Comparison of ENCODE assay signal across 13 cellular contexts in genomic region chr12:70637286-70637685, GRCh38. TPM values are rescaled to one million over a fixed set of nuclear protein-coding genes. Genes with fewer than 3 reads are reported as not detected.
DNase-seq lines count a peak whose midpoint lies in the region; ATAC-seq, FAIRE-seq and TF ChIP-seq lines count a peak whose summit lies in the region.
"Had no signal": no experiment of that assay in that cellular context is flagged by ENCODE, and none has a peak within 500 bp of the region (broad histone marks: within the 10 kb centered on the region; RNA-seq: fewer than 3 reads in every experiment).

TSS of gene PTPRB (minus strand) at chr12:70637429. CDS start at chr12:70637395, 34 bp downstream.

- no peaks in the 10 kb centered on the region for H3K9me3 ChIP-seq in H9 (ENCODE audit: control insufficient read depth, low read depth, low read length)
- H3K9me3 ChIP-seq in H1 (ENCODE audit: insufficient read depth in 2 of 2, low read depth in 1 of 2, low read length in 1 of 2) = no peaks in the 10 kb centered on the region
- H3K9me3 ChIP-seq in right lobe of liver = no peaks in the 10 kb centered on the region
- H3K9me3 ChIP-seq in skeletal muscle tissue (ENCODE audit: control insufficient read depth in 3 of 3, low read length in 3 of 3) = no peaks in the 10 kb centered on the region
- H3K9me3 ChIP-seq in small intestine (ENCODE audit: control insufficient read depth, low read depth) = no peaks in the 10 kb centered on the region

- FAIRE-seq in H1 (lab: Jason Lieb, UNC) = no peak
- no peak for FAIRE-seq in small intestine (lab: Jason Lieb, UNC)
- FAIRE-seq: GM18507 had no signal

- TF ChIP-seq POLR2A in H1 (IDR thresholded peaks at IDR 0.05; ENCODE audit: control extremely low read depth in 1 of 2, low read depth in 2 of 2, low read length in 2 of 2) (no peak), right lobe of liver (IDR thresholded peaks at IDR 0.05) (no peak)

- H3K27me3 Mint-ChIP-seq in H9 (ENCODE audit: low read depth) = no peaks in the 10 kb centered on the region
- H3K27me3 Mint-ChIP-seq in osteocyte (ENCODE audit: unreplicated experiment) = peaks cover 2% of the 10 kb centered on the region

- no peaks in the 10 kb centered on the region for H3K23me2 ChIP-seq in H9 (ENCODE audit: insufficient read length, low read depth, low read length, poor library complexity, severe bottlenecking)
- no peaks in the 10 kb centered on the region for H3K23me2 ChIP-seq in H1 (ENCODE audit: low read depth, low read length)

- peak; percentile 44 to 77 (median 64) for ATAC-seq in right lobe of liver
- ATAC-seq: stimulated activated naive B cell treated with anti-CD40 and anti-IgM and Interleukin-4, amounts not matched to agents 10 μg/mL and 1 μg/mL and 100 μg/mL, for 72 hours had no signal

- no peak within 1 kb of the TSS for H3T11ph ChIP-seq in H9 (ENCODE audit: low read length)

- WGBS in H9 (ENCODE audit: extremely low coverage, insufficient read length, low lambda C conversion rate) = no CpG with 5 or more reads among the region's 3 CpGs
- 88% methylated on average over 3 of the region's 3 CpGs; no CpG with 5 or more reads in 1 of the 2 experiments for WGBS in H1 (ENCODE audit: extremely low coverage in 1 of 2, insufficient coverage in 1 of 2, insufficient read length in 1 of 2, insufficient replicate concordance in 2 of 2, low coverage in 1 of 2, low lambda C conversion rate in 2 of 2, missing lambda C conversion rate in 1 of 2), 2 experiments
- 25% methylated on average over 3 of the region's 3 CpGs for WGBS in right lobe of liver (ENCODE audit: insufficient coverage, low coverage, low lambda C conversion rate, missing lambda C conversion rate)
- WGBS in small intestine, 3 donors = 65 to 77% (median 66%) methylated on average over 3 of the region's 3 CpGs

- H3K18ac ChIP-seq in H9 (ENCODE audit: insufficient read length, low read depth, low read length) (no peak within 1 kb of the TSS), H1 (ENCODE audit: extremely low read depth, low read length) (no peak within 1 kb of the TSS)

- no peak for DNase-seq in H9
- no peak for DNase-seq in H1 (ENCODE audit: low read depth in 1 of 2, low spot score in 2 of 2)
- no peak for DNase-seq in right lobe of liver
- DNase-seq in NCI-H2171 (lab: John Stamatoyannopoulos, UW) = no peak
- DNase-seq in NCI-H146 (lab: John Stamatoyannopoulos, UW) = no peak
- DNase-seq in osteocyte (ENCODE audit: extremely low spot score, unreplicated experiment) = no peak
- no peak for DNase-seq in small intestine
- DNase-seq: activated CD8-positive, alpha-beta memory T cell treated with anti-CD3 and anti-CD28 coated beads, Interleukin-2, amount 50 U/mL, for 48 hours; IMR-90; midbrain; stimulated activated naive B cell treated with anti-CD40 and anti-IgM and Interleukin-4, amounts not matched to agents 10 μg/mL and 1 μg/mL and 100 μg/mL, for 72 hours had no signal

- H4K91ac ChIP-seq in H9 (ENCODE audit: insufficient read length, low read depth, low read length) (no peak within 1 kb of the TSS), H1 (replicated peaks; ENCODE audit: insufficient read length, low read length) (no peak within 1 kb of the TSS)

- H3K36me3 ChIP-seq in H1 (ENCODE audit: control insufficient read depth in 2 of 4, insufficient read depth in 4 of 4, low read length in 3 of 4) (no peaks in the 10 kb centered on the region), right lobe of liver (no peaks in the 10 kb centered on the region), skeletal muscle tissue (ENCODE audit: control insufficient read depth in 3 of 3, insufficient read depth in 3 of 3, low read length in 3 of 3) (no peaks in the 10 kb centered on the region), small intestine (ENCODE audit: control insufficient read depth in 2 of 2, insufficient read depth in 2 of 2, low read length in 2 of 2) (no peaks in the 10 kb centered on the region)

- H3K4me1 Mint-ChIP-seq in H9 (no peaks in the 10 kb centered on the region), osteocyte (ENCODE audit: unreplicated experiment) (no peaks in the 10 kb centered on the region)
- H3K4me1 Mint-ChIP-seq: stimulated activated naive B cell treated with anti-CD40 and anti-IgM and Interleukin-4, amounts not matched to agents 10 μg/mL and 1 μg/mL and 100 μg/mL, for 72 hours had no signal

- H3K23ac ChIP-seq in H9 (ENCODE audit: insufficient read length, low read depth, low read length) (no peak within 1 kb of the TSS), H1 (ENCODE audit: insufficient read length) (no peak within 1 kb of the TSS)

- no peak within 1 kb of the TSS for H3K56ac ChIP-seq in H9 (ENCODE audit: insufficient read length, low read depth, low read length)
- H3K56ac ChIP-seq in H1 (replicated peaks; ENCODE audit: insufficient read length, low read depth, low read length) = no peak within 1 kb of the TSS

- H4K5ac ChIP-seq in H9 (ENCODE audit: insufficient read length, low read depth, low read length) = no peak within 1 kb of the TSS
- H4K5ac ChIP-seq in H1 (ENCODE audit: insufficient read length, low read depth, low read length) = no peak within 1 kb of the TSS

- intact Hi-C loops in right lobe of liver (cut with DNase I) = no loop called here

- no peaks in the 10 kb centered on the region for H3K27me3 ChIP-seq in H9 (ENCODE audit: insufficient read depth, low read length)
- H3K27me3 ChIP-seq in H1 (replicated peaks in 1 of 4; ENCODE audit: control insufficient read depth in 3 of 4, extremely low read depth in 1 of 4, insufficient read depth in 3 of 4, low read length in 3 of 4) = no peaks in the 10 kb centered on the region
- no peaks in the 10 kb centered on the region for H3K27me3 ChIP-seq in right lobe of liver
- no peaks in the 10 kb centered on the region for H3K27me3 ChIP-seq in skeletal muscle tissue (ENCODE audit: control insufficient read depth in 3 of 3, insufficient read depth in 3 of 3, low read length in 3 of 3)
- H3K27me3 ChIP-seq in small intestine (ENCODE audit: control insufficient read depth in 2 of 2, insufficient read depth in 2 of 2, low read length in 2 of 2) = no peaks in the 10 kb centered on the region

- H3K4me2 ChIP-seq in H9 (ENCODE audit: insufficient read depth, insufficient read length, low read length) = no peak within 1 kb of the TSS
- no peak within 1 kb of the TSS for H3K4me2 ChIP-seq in H1 (ENCODE audit: insufficient read depth in 1 of 2, low read depth in 2 of 2, low read length in 2 of 2)

- H2BK5ac ChIP-seq in H9 (ENCODE audit: insufficient read length, low read length) (no peak within 1 kb of the TSS), H1 (ENCODE audit: low read depth, low read length) (no peak within 1 kb of the TSS)

- H3K4me3 Mint-ChIP-seq in H9 (no peak within 1 kb of the TSS), osteocyte (ENCODE audit: unreplicated experiment) (no peak within 1 kb of the TSS)
- H3K4me3 Mint-ChIP-seq: stimulated activated naive B cell treated with anti-CD40 and anti-IgM and Interleukin-4, amounts not matched to agents 10 μg/mL and 1 μg/mL and 100 μg/mL, for 72 hours had no signal

- H2AFZ ChIP-seq in H9 (ENCODE audit: low read length) (peak within 1 kb of the TSS; percentile 61), H1 (ENCODE audit: low read length) (peak within 1 kb of the TSS; percentile 14; the same call in 1 of the 2 replicates)

- no peak within 1 kb of the TSS for H3K27ac Mint-ChIP-seq in H9
- H3K27ac Mint-ChIP-seq in osteocyte (ENCODE audit: unreplicated experiment) = no peak within 1 kb of the TSS
- H3K27ac Mint-ChIP-seq: stimulated activated naive B cell treated with anti-CD40 and anti-IgM and Interleukin-4, amounts not matched to agents 10 μg/mL and 1 μg/mL and 100 μg/mL, for 72 hours had no signal

- H3K4me3 ChIP-seq in H1 (ENCODE audit: extremely low read depth in 1 of 4, insufficient read depth in 2 of 4, low read depth in 3 of 4, low read length in 4 of 4) = no peak within 1 kb of the TSS
- H3K4me3 ChIP-seq in right lobe of liver = peak within 1 kb of the TSS in 2 of 3 donors; percentile 19 to 25
- peak within 1 kb of the TSS in 1 of 3 donors; percentile 53 for H3K4me3 ChIP-seq in skeletal muscle tissue (ENCODE audit: low read length in 3 of 3)
- no peak within 1 kb of the TSS for H3K4me3 ChIP-seq in small intestine (ENCODE audit: low read depth in 1 of 2, low read length in 2 of 2)

- H3K27ac ChIP-seq in H9 (ENCODE audit: insufficient read length, low read depth, low read length) (no peak within 1 kb of the TSS), H1 (ENCODE audit: low read depth, low read length) (no peak within 1 kb of the TSS), right lobe of liver (peak within 1 kb of the TSS; percentile 31 to 67 (median 44)), skeletal muscle tissue (ENCODE audit: low read depth, low read length) (peak within 1 kb of the TSS; percentile 28), small intestine (ENCODE audit: low read depth in 1 of 2, low read length in 1 of 2) (peak within 1 kb of the TSS in 1 of 2 donors; percentile 89)

- no peak within 1 kb of the TSS for H2BK120ac ChIP-seq in H9 (ENCODE audit: low read depth, low read length, poor library complexity, severe bottlenecking)
- no peak within 1 kb of the TSS for H2BK120ac ChIP-seq in H1 (replicated peaks; ENCODE audit: low read depth, low read length)

- no peak within 1 kb of the TSS for H4K8ac ChIP-seq in H9 (replicated peaks; ENCODE audit: insufficient read length, low read depth, low read length)
- H4K8ac ChIP-seq in H1 (ENCODE audit: extremely low read depth, insufficient read depth, low read length) = no peak within 1 kb of the TSS

- H4K20me1 ChIP-seq in H9 (ENCODE audit: control insufficient read depth, insufficient read depth, insufficient read length) (no peaks in the 10 kb centered on the region), H1 (replicated peaks in 1 of 2; ENCODE audit: control insufficient read depth in 1 of 2, insufficient read depth in 2 of 2, low read length in 2 of 2) (no peaks in the 10 kb centered on the region)

- H2BK20ac ChIP-seq in H9 (ENCODE audit: low read depth, low read length, poor library complexity, severe bottlenecking) (no peak within 1 kb of the TSS), H1 (ENCODE audit: low read length) (no peak within 1 kb of the TSS)

- H3K9ac ChIP-seq in H9 (ENCODE audit: extremely low read depth, insufficient read length, low read length) = no peak within 1 kb of the TSS
- no peak within 1 kb of the TSS for H3K9ac ChIP-seq in H1 (replicated peaks in 1 of 4; ENCODE audit: extremely low read depth in 1 of 4, low read depth in 3 of 4, low read length in 3 of 4)
- peak within 1 kb of the TSS in 1 of 3 donors; percentile 57 for H3K9ac ChIP-seq in skeletal muscle tissue (ENCODE audit: low read depth in 1 of 3, low read length in 3 of 3)

- H3K14ac ChIP-seq in H9 (ENCODE audit: insufficient read depth, low read length) (no peak within 1 kb of the TSS), H1 (ENCODE audit: insufficient read length) (no peak within 1 kb of the TSS)

- H3K79me2 ChIP-seq in H9 (ENCODE audit: insufficient read depth, low read length) (no peaks in the 10 kb centered on the region), H1 (ENCODE audit: control insufficient read depth in 1 of 2, insufficient read depth in 2 of 2, low read length in 2 of 2) (no peaks in the 10 kb centered on the region)

- TF ChIP-seq CTCF in H9 (conservative IDR thresholded peaks at IDR 0.05) (no peak), H1 (IDR thresholded peaks at IDR 0.05; ENCODE audit: control extremely low read depth in 1 of 3, insufficient read depth in 1 of 3, low read depth in 1 of 3, low read length in 3 of 3) (no peak), right lobe of liver (IDR thresholded peaks at IDR 0.05) (no peak), osteocyte (IDR thresholded peaks at IDR 0.05) (no peak)

- POLR2A ChIA-PET in H1 (lab: Charles Lee; ENCODE audit: partially characterized antibody) = no interaction called here

- CTCF ChIA-PET in H1 (lab: Charles Lee; ENCODE audit: partially characterized antibody) = no interaction called here

- no peak for TF ChIP-seq RAD21 in H1 (IDR thresholded peaks at IDR 0.05 in 1 of 2, conservative IDR thresholded peaks at IDR 0.05 in 1 of 2; ENCODE audit: low read depth in 2 of 2, low read length in 2 of 2)

- no peak within 1 kb of the TSS for H3K4ac ChIP-seq in H9 (ENCODE audit: low read depth, low read length)
- no peak within 1 kb of the TSS for H3K4ac ChIP-seq in H1 (replicated peaks; ENCODE audit: insufficient read length, low read depth, low read length)

- H3K79me1 ChIP-seq in H9 (ENCODE audit: insufficient read depth, low read depth, low read length, poor library complexity, severe bottlenecking) = no peaks in the 10 kb centered on the region
- H3K79me1 ChIP-seq in H1 (ENCODE audit: low read depth, low read length) = no peaks in the 10 kb centered on the region

- H3K9me3 Mint-ChIP-seq in H9 = no peaks in the 10 kb centered on the region
- no peaks in the 10 kb centered on the region for H3K9me3 Mint-ChIP-seq in osteocyte (ENCODE audit: unreplicated experiment)
- H3K9me3 Mint-ChIP-seq: stimulated activated naive B cell treated with anti-CD40 and anti-IgM and Interleukin-4, amounts not matched to agents 10 μg/mL and 1 μg/mL and 100 μg/mL, for 72 hours had no signal

- H2BK12ac ChIP-seq in H9 (ENCODE audit: insufficient read length, low read depth, low read length) = no peak within 1 kb of the TSS
- no peak within 1 kb of the TSS for H2BK12ac ChIP-seq in H1 (ENCODE audit: low read depth, low read length)

- H3K4me1 ChIP-seq in H9 (ENCODE audit: insufficient read depth, low read length) = 0 out of 2 replicates have a peak, but pooled peaks cover 4% of the 10 kb centered on the region
- no peaks in the 10 kb centered on the region for H3K4me1 ChIP-seq in H1 (replicated peaks in 1 of 4; ENCODE audit: control insufficient read depth in 3 of 4, insufficient read depth in 4 of 4, low read length in 3 of 4)
- H3K4me1 ChIP-seq in right lobe of liver = no peaks in the 10 kb centered on the region
- no peaks in the 10 kb centered on the region for H3K4me1 ChIP-seq in skeletal muscle tissue (ENCODE audit: control insufficient read depth in 3 of 3, insufficient read depth in 3 of 3, low read length in 3 of 3)
- no peaks in the 10 kb centered on the region for H3K4me1 ChIP-seq in small intestine (ENCODE audit: control insufficient read depth in 2 of 2, insufficient read depth in 1 of 2, low read depth in 1 of 2, low read length in 1 of 2)

- no peaks in the 10 kb centered on the region for H3K36me3 Mint-ChIP-seq in H9 (ENCODE audit: insufficient read depth in 1 of 3, low read depth in 3 of 3)
- H3K36me3 Mint-ChIP-seq in osteocyte (ENCODE audit: unreplicated experiment) = no peaks in the 10 kb centered on the region
- H3K36me3 Mint-ChIP-seq: stimulated activated naive B cell treated with anti-CD40 and anti-IgM and Interleukin-4, amounts not matched to agents 10 μg/mL and 1 μg/mL and 100 μg/mL, for 72 hours had no signal

- no peak within 1 kb of the TSS for H2BK15ac ChIP-seq in H9 (ENCODE audit: low read depth, low read length)
- no peak within 1 kb of the TSS for H2BK15ac ChIP-seq in H1 (ENCODE audit: low read length)

- H2AK5ac ChIP-seq in H9 (ENCODE audit: insufficient read length, low read length) (no peak within 1 kb of the TSS), H1 (ENCODE audit: low read depth, low read length) (no peak within 1 kb of the TSS)

- no peak for TF ChIP-seq EP300 in H1 (IDR thresholded peaks at IDR 0.05; ENCODE audit: borderline replicate concordance in 1 of 2, low read depth in 2 of 2, low read length in 2 of 2)

RNA-seq across cellular contexts. Expression of gene PTPRB, which starts in this region (rescaled TPM):
- total RNA-seq in H9 (2021) = 1.2 and 1.4 TPM in 2 replicates
- total RNA-seq in H1 (2021; fragmentation: NEBNext Ultra II Directional; extraction: Animal tissue kit (Norgen Biotek cat#: 25700)) = 0.58 and 1.1 TPM in 2 replicates
- polyA plus RNA-seq in H1 (2011; rRNA removed) = 0.14 and 0.36 TPM in 2 replicates
- polyA plus RNA-seq in H1 (2011; cell fraction: cytosol; rRNA removed) = 0.31 TPM
- 0.44 TPM for polyA plus RNA-seq in H1 (2011; cell fraction: nucleus; rRNA removed)
- polyA plus RNA-seq in H1 (2012, experiment 1 of 2) = 0.62 to 0.74 TPM (median 0.69 TPM) in 4 replicates
- 0.18 TPM for polyA plus RNA-seq in H1 (2012, experiment 2 of 2)
- 1.7 TPM for polyA plus RNA-seq in H1 (2013, experiment 1 of 2)
- 1.7 TPM for polyA plus RNA-seq in H1 (2013, experiment 2 of 2)
- polyA minus RNA-seq in H1 (2011; rRNA and poly(A)+ RNA removed) = 0.98 and 2.0 TPM in 2 replicates
- 0.44 TPM for polyA minus RNA-seq in H1 (2011; cell fraction: cytosol; rRNA and poly(A)+ RNA removed)
- polyA minus RNA-seq in H1 (2011; cell fraction: nucleus; rRNA and poly(A)+ RNA removed) = 1.00 TPM
- total RNA-seq in right lobe of liver = 10 to 100 TPM; 12.7 to 35.9 (median 16.9) TPM
- total RNA-seq in skeletal muscle tissue = 19.3 TPM
- total RNA-seq in osteocyte = 0.05 and 0.10 TPM in 2 replicates
- polyA plus RNA-seq in small intestine = 10 to 100 TPM in 1 of 3 donors, 1 to 10 TPM in 2; 1.8 to 24.4 (median 1.9) TPM

Comparison
In these comparisons a context has a peak if more than half of its experiments do, and no peak if none do; other contexts are left out.
1. H3K27ac ChIP-seq: peak in right lobe of liver (3 of 3) and skeletal muscle tissue (single experiment); none in H9 (single experiment) and H1 (single experiment).
2. H3K4me3 ChIP-seq: peak in right lobe of liver (2 of 3); none in H1 (0 of 4) and small intestine (0 of 2).